Comparison of ENCODE assay signal across 16 cellular contexts in genomic region chr14:55805250-55805649, GRCh38.
DNase-seq lines count a peak whose midpoint lies in the region; ATAC-seq, FAIRE-seq and TF ChIP-seq lines count a peak whose summit lies in the region.
"Had no signal": no experiment of that assay in that cellular context is flagged by ENCODE, and none has a peak within 500 bp of the region (broad histone marks: within the 10 kb centered on the region; RNA-seq: fewer than 3 reads in every experiment).

No MANE protein-coding gene starts in this region.

- H3K9me3 ChIP-seq in mammary epithelial cell (replicated peaks; ENCODE audit: insufficient read depth, low read length) (no peaks in the 10 kb centered on the region), adrenal gland (replicated peaks in 1 of 3) (no peaks in the 10 kb centered on the region), mucosa of descending colon (no peaks in the 10 kb centered on the region)

- H2AFZ ChIP-seq in mammary epithelial cell (ENCODE audit: low read depth, low read length) = no peak overlapping the region

- no peaks in the 10 kb centered on the region for H3K79me2 ChIP-seq in mammary epithelial cell (ENCODE audit: insufficient read depth, low read length)

- H3K4me3 Mint-ChIP-seq in MCF 10A (ENCODE audit: unreplicated experiment) = no peak overlapping the region

- H3K36me3 Mint-ChIP-seq in MCF 10A (ENCODE audit: insufficient read depth, unreplicated experiment) = no peaks in the 10 kb centered on the region

- no peak for ATAC-seq in mucosa of descending colon
- ATAC-seq in GM19324 (IDR thresholded peaks at IDR 0.05; ENCODE audit: low FRiP score, unreplicated experiment) = no peak
- ATAC-seq: A549 had no signal

- POLR2A ChIA-PET in MCF 10A (lab: Yijun Ruan, JAX) = interaction anchor here (0.9 to 2.7 kb wide), 2 partner anchors 13 to 25 kb away, joined by 3 to 23 read pairs; no protein-coding TSS in a partner anchor

- no TSS peak for BruUV-seq in MCF 10A (replicated peaks; lab: Mats Ljungman, UMichigan)
- BruUV-seq in mammary epithelial cell (replicated peaks; lab: Mats Ljungman, UMichigan) = no TSS peak

- intact Hi-C loops in MCF 10A (cut with micrococcal nuclease) = no loop called here
- intact Hi-C loops in mammary epithelial cell (cut with micrococcal nuclease) = no loop called here
- intact Hi-C loops in adrenal gland (cut with DNase I) = no loop called here
- intact Hi-C loops in mucosa of descending colon (cut with DNase I, micrococcal nuclease) = no loop called here

- peak; percentile 20 for FAIRE-seq in urothelium cell line (lab: Jason Lieb, UNC)
- FAIRE-seq: A549 had no signal

- H3K27ac ChIP-seq in mammary epithelial cell (ENCODE audit: insufficient read depth, low read depth, low read length) (no peak overlapping the region), adrenal gland (no peak overlapping the region)
- H3K27ac ChIP-seq: BLaER1 had no signal

- WGBS in mammary epithelial cell (ENCODE audit: low coverage, missing lambda C conversion rate) = 96% methylated on average over 3 of the region's 3 CpGs
- 38 to 59% (median 45%) methylated on average over 3 of the region's 3 CpGs for WGBS in adrenal gland, 4 donors

- H3K27me3 Mint-ChIP-seq in MCF 10A (ENCODE audit: insufficient read depth, unreplicated experiment) = no peaks in the 10 kb centered on the region

- no peak overlapping the region for H3K4me2 ChIP-seq in mammary epithelial cell (ENCODE audit: insufficient read depth, low read depth, low read length)
- H3K4me2 ChIP-seq: A549, BLaER1 had no signal

- H3K36me3 ChIP-seq in mammary epithelial cell (ENCODE audit: insufficient read depth, low read length) = no peaks in the 10 kb centered on the region
- no peaks in the 10 kb centered on the region for H3K36me3 ChIP-seq in adrenal gland (replicated peaks in 1 of 2)
- H3K36me3 ChIP-seq in mucosa of descending colon (ENCODE audit: low read depth) = no peaks in the 10 kb centered on the region
- H3K36me3 ChIP-seq: BLaER1 had no signal

- H3K4me1 ChIP-seq in mammary epithelial cell (ENCODE audit: insufficient read depth, low read length) = peaks cover 25% of the 10 kb centered on the region
- peaks cover 0 to 14% of the 10 kb centered on the region in 2 donors for H3K4me1 ChIP-seq in adrenal gland (replicated peaks in 1 of 2)
- peaks cover 17% of the 10 kb centered on the region for H3K4me1 ChIP-seq in mucosa of descending colon (ENCODE audit: low read depth)

- TF ChIP-seq CTCF in MCF 10A (IDR thresholded peaks at IDR 0.05; ENCODE audit: unreplicated experiment) (no peak), mammary epithelial cell (conservative IDR thresholded peaks at IDR 0.05 in 1 of 2, IDR thresholded peaks at IDR 0.05 in 1 of 2; ENCODE audit: extremely low read depth in 1 of 2, insufficient read depth in 1 of 2, low read depth in 1 of 2, low read length in 2 of 2) (no peak), adrenal gland (IDR thresholded peaks at IDR 0.05) (no peak), mucosa of descending colon (IDR thresholded peaks at IDR 0.05) (no peak)

- TF ChIP-seq POLR2A in adrenal gland (IDR thresholded peaks at IDR 0.05) = no peak

- CTCF ChIA-PET in MCF 10A (lab: Yijun Ruan, JAX) (interaction anchor here (0.7 to 3.0 kb wide), 6 partner anchors 46 to 445 kb away, joined by 3 to 12 read pairs (median 4); no protein-coding TSS in a partner anchor), mammary epithelial cell (lab: Charles Lee; ENCODE audit: low non-redundant PET) (no interaction called here)

- dilution Hi-C loops in mammary epithelial cell (cut with HindIII; ENCODE audit: low sequenced_read_pairs) = no loop called here

- H3K4me3 ChIP-seq in mammary epithelial cell (replicated peaks in 1 of 3; ENCODE audit: insufficient read depth in 1 of 3, low read depth in 2 of 3, low read length in 3 of 3) (no peak overlapping the region), adrenal gland (no peak overlapping the region), mucosa of descending colon (no peak overlapping the region)
- H3K4me3 ChIP-seq: A549, BLaER1 had no signal

- H3K4me1 Mint-ChIP-seq in MCF 10A (ENCODE audit: insufficient read depth, unreplicated experiment) = peaks cover 54% of the 10 kb centered on the region

- H3K9me3 Mint-ChIP-seq in MCF 10A (ENCODE audit: unreplicated experiment) = peaks cover 7% of the 10 kb centered on the region

- peak overlapping the region; percentile 40 for H3K27ac Mint-ChIP-seq in MCF 10A (ENCODE audit: low read depth, unreplicated experiment)

- in situ Hi-C loops in mammary epithelial cell (cut with MboI; ENCODE audit: low sequenced_read_pairs in 2 of 2) = no loop called here

- DNase-seq in MCF 10A (ENCODE audit: unreplicated experiment) = no peak
- no peak for DNase-seq in mammary epithelial cell
- DNase-seq in adrenal gland = peak in 5 of 7 donors; percentile 32 to 69 (median 41)
- DNase-seq in mucosa of descending colon = peak in 2 of 3 donors; percentile 24 to 35
- DNase-seq in urothelium cell line (ENCODE audit: low spot score) = no peak
- no peak for DNase-seq in AG08396 (ENCODE audit: low spot score)
- DNase-seq in RKO (ENCODE audit: low spot score) = no peak
- DNase-seq: DMS79 treated with DMSO at 0.1 percent for 48 hours, KBM-7, NCI-H1694 treated with DMSO at 0.1 percent for 48 hours, NCI-H2107, NCI-H2227 treated with DMSO at 0.1 percent for 48 hours, NCI-H510A treated with DMSO at 0.1 percent for 48 hours had no signal

- H3K27me3 ChIP-seq in mammary epithelial cell (ENCODE audit: insufficient read depth, low read length) (no peaks in the 10 kb centered on the region), adrenal gland (no peaks in the 10 kb centered on the region)
- H3K27me3 ChIP-seq: BLaER1 had no signal

- no peaks in the 10 kb centered on the region for H4K20me1 ChIP-seq in mammary epithelial cell (ENCODE audit: insufficient read depth, low read length)
- H4K20me1 ChIP-seq: BLaER1 had no signal

- H3K9ac ChIP-seq in mammary epithelial cell (ENCODE audit: insufficient read depth, low read length) = no peak overlapping the region
- H3K9ac ChIP-seq: BLaER1 had no signal

Comparison
In these comparisons a context has a peak if more than half of its experiments do, and no peak if none do; other contexts are left out.
1. DNase-seq: peak in adrenal gland (5 of 7) and mucosa of descending colon (2 of 3); none in MCF 10A (single experiment), mammary epithelial cell (single experiment), urothelium cell line (single experiment), AG08396 (single experiment) and RKO (single experiment).